In the genomic region with DNA sequence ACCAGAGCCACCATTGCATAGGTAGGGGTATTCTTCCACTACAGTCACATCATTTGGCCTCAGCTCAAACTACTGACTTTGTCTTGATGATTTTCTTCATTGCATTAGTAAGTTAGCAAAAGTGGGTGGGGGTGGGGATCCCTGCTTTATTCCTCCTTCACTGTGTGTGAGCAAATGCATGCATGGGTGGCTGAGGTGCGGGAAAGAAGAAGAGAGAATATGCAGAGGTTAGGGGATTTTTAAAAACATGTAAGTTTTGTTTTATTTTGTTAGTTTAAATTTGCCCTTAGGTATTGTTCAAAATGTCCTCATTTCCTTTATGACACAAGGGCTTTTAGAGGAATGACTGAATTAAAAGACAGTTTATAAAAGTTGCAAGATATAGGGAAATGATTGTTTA, we compare ENCODE assay signal across 14 cellular contexts.
A peak's percentile ranks its signal among the peaks of the same experiment; 100 is the strongest.
DNase-seq lines count a peak whose midpoint lies in the region; ATAC-seq, FAIRE-seq and TF ChIP-seq lines count a peak whose summit lies in the region.
"Had no signal": no experiment of that assay in that cellular context is flagged by ENCODE, and none has a peak within 500 bp of the region (broad histone marks: within the 10 kb centered on the region; RNA-seq: fewer than 3 reads in every experiment).

No MANE protein-coding gene starts in this region.

- H2BK12ac ChIP-seq in neuronal stem cell (ENCODE audit: low read length), result no peak overlapping the region

- no peak overlapping the region for H3K4me2 ChIP-seq in neuronal stem cell (ENCODE audit: insufficient read depth, low read length, poor library complexity, severe bottlenecking)

- H3K27me3 Mint-ChIP-seq in natural killer cell treated with Interleukin-12 subunit alpha and Interleukin-12 subunit beta and Interleukin-15 and Interleukin-18, amount 100 ng/mL, for 72 hours, result no peaks in the 10 kb centered on the region
- H3K27me3 Mint-ChIP-seq: stimulated activated naive CD8-positive, alpha-beta T cell treated with anti-CD3 and anti-CD28 coated beads, Interleukin-15, Interleukin-2, amounts not matched to agents 100 ng/mL and 50 ng/mL, for 24 hours had no signal

- FAIRE-seq in kidney (lab: Jason Lieb, UNC), result no peak
- FAIRE-seq: HepG2 had no signal

- no peaks in the 10 kb centered on the region for H3K9me3 ChIP-seq in neuronal stem cell (replicated peaks in 1 of 2; ENCODE audit: control insufficient read depth in 2 of 2, insufficient read depth in 1 of 2, low read depth in 1 of 2, low read length in 2 of 2)
- H3K9me3 ChIP-seq in kidney (ENCODE audit: control insufficient read depth in 1 of 2, low read length in 2 of 2), result no peaks in the 10 kb centered on the region

- H3K4me3 Mint-ChIP-seq in natural killer cell treated with Interleukin-12 subunit alpha and Interleukin-12 subunit beta and Interleukin-15 and Interleukin-18, amount 100 ng/mL, for 72 hours, result no peak overlapping the region
- H3K4me3 Mint-ChIP-seq: stimulated activated naive CD8-positive, alpha-beta T cell treated with anti-CD3 and anti-CD28 coated beads, Interleukin-15, Interleukin-2, amounts not matched to agents 100 ng/mL and 50 ng/mL, for 24 hours had no signal

- no peak overlapping the region for H2BK120ac ChIP-seq in neuronal stem cell (ENCODE audit: low read depth, low read length)

- no peaks in the 10 kb centered on the region for H3K79me1 ChIP-seq in neuronal stem cell (ENCODE audit: low read depth, low read length)

- H3K14ac ChIP-seq in neuronal stem cell (ENCODE audit: low read length), result no peak overlapping the region

- H4K91ac ChIP-seq in neuronal stem cell (ENCODE audit: low read depth, low read length, poor library complexity), result no peak overlapping the region

- H3K27me3 ChIP-seq in neuronal stem cell (ENCODE audit: control insufficient read depth in 3 of 3, insufficient read depth in 3 of 3, low read depth in 1 of 3, low read length in 3 of 3), result no peaks in the 10 kb centered on the region

- H3K4me1 ChIP-seq in neuronal stem cell (ENCODE audit: control insufficient read depth in 2 of 2, insufficient read depth in 1 of 2, low read depth in 1 of 2, low read length in 2 of 2) (peaks cover 4 to 7% of the 10 kb centered on the region in 2 donors), kidney (ENCODE audit: control insufficient read depth in 1 of 2, insufficient read depth in 1 of 2, low read depth in 1 of 2, low read length in 2 of 2) (no peaks in the 10 kb centered on the region)

- no peak overlapping the region for H2BK15ac ChIP-seq in neuronal stem cell (ENCODE audit: low read length)

- H3K4me3 ChIP-seq in neuronal stem cell (ENCODE audit: low read length in 2 of 2) (no peak overlapping the region), kidney (ENCODE audit: low read length in 2 of 2) (no peak overlapping the region)

- H3K27ac ChIP-seq in neuronal stem cell (replicated peaks; ENCODE audit: low read length) (no peak overlapping the region), kidney (ENCODE audit: low read depth in 2 of 2, low read length in 2 of 2) (no peak overlapping the region)

- H3K23ac ChIP-seq in neuronal stem cell (ENCODE audit: low read depth, low read length, poor library complexity), result no peak overlapping the region

- ATAC-seq in GM19328 (IDR thresholded peaks at IDR 0.05; ENCODE audit: unreplicated experiment) (peak; percentile 28), HG02623 (IDR thresholded peaks at IDR 0.05; ENCODE audit: unreplicated experiment) (peak; percentile 27), HG03354 (IDR thresholded peaks at IDR 0.05; ENCODE audit: poor library complexity, severe bottlenecking, unreplicated experiment) (peak; percentile 27)
- no peak for ATAC-seq in natural killer cell treated with Interleukin-12 subunit alpha and Interleukin-12 subunit beta and Interleukin-15 and Interleukin-18, amount 100 ng/mL, for 72 hours
- ATAC-seq: HepG2 had no signal

- WGBS in neuronal stem cell (ENCODE audit: extremely low coverage in 2 of 2, insufficient read length in 2 of 2, insufficient replicate concordance in 1 of 2), 2 donors, result no CpG with 5 or more reads among the region's 1 CpG

- H3K36me3 ChIP-seq in neuronal stem cell (replicated peaks in 1 of 2; ENCODE audit: control insufficient read depth in 2 of 2, insufficient read depth in 2 of 2, low read length in 2 of 2) (no peaks in the 10 kb centered on the region), kidney (ENCODE audit: control insufficient read depth in 1 of 2, insufficient read depth in 2 of 2, low read length in 2 of 2) (no peaks in the 10 kb centered on the region)

- TF ChIP-seq CTCF in GM13976 (IDR thresholded peaks at IDR 0.05; ENCODE audit: borderline replicate concordance, control extremely low read depth, extremely low read depth, insufficient read depth, missing control alignments) (no peak), kidney (IDR thresholded peaks at IDR 0.05; ENCODE audit: borderline replicate concordance, extremely low read depth, insufficient read depth) (no peak)

- no peak overlapping the region for H3K9ac ChIP-seq in neuronal stem cell (ENCODE audit: low read depth, low read length, poor library complexity)
- H3K9ac ChIP-seq in kidney (ENCODE audit: low read length in 2 of 2), result no peak overlapping the region

- H2AK5ac ChIP-seq in neuronal stem cell (ENCODE audit: low read depth, low read length), result no peak overlapping the region

- in situ Hi-C loops in GM13976 (cut with MboI; ENCODE audit: low sequenced_read_pairs, unreplicated experiment), result no loop called here

- no peaks in the 10 kb centered on the region for H3K4me1 Mint-ChIP-seq in natural killer cell treated with Interleukin-12 subunit alpha and Interleukin-12 subunit beta and Interleukin-15 and Interleukin-18, amount 100 ng/mL, for 72 hours (ENCODE audit: low read depth in 2 of 2)

- DNase-seq in neuronal stem cell (ENCODE audit: low spot score) (no peak), GM13976 (ENCODE audit: low spot score) (no peak), NCI-H2171 (lab: John Stamatoyannopoulos, UW) (no peak), kidney (no peak)
- no peak for DNase-seq in natural killer cell treated with Interleukin-12 subunit alpha and Interleukin-12 subunit beta and Interleukin-15 and Interleukin-18, amount 100 ng/mL, for 72 hours (ENCODE audit: low spot score)
- DNase-seq: activated CD4-positive, CD25-positive, alpha-beta regulatory T cell treated with anti-CD3 and anti-CD28 coated beads, Interleukin-2, amount 50 U/mL, for 72 hours; activated gamma-delta T cell treated with Interleukin-2 at 50 U/mL for 16 hours; DMS 273 treated with DMSO at 0.1 percent for 48 hours; Right ventricle myocardium superior had no signal

- H3K9me3 Mint-ChIP-seq in natural killer cell treated with Interleukin-12 subunit alpha and Interleukin-12 subunit beta and Interleukin-15 and Interleukin-18, amount 100 ng/mL, for 72 hours, result peaks cover 12% of the 10 kb centered on the region

- intact Hi-C loops in kidney (cut with DNase I), result no loop called here

- H4K8ac ChIP-seq in neuronal stem cell (ENCODE audit: low read depth, low read length), result no peak overlapping the region

- no peak overlapping the region for H2BK5ac ChIP-seq in neuronal stem cell (ENCODE audit: low read length)

- no peak overlapping the region for H3K18ac ChIP-seq in neuronal stem cell (ENCODE audit: low read length)

- H3K36me3 Mint-ChIP-seq in natural killer cell treated with Interleukin-12 subunit alpha and Interleukin-12 subunit beta and Interleukin-15 and Interleukin-18, amount 100 ng/mL, for 72 hours, result no peaks in the 10 kb centered on the region

- no peak overlapping the region for H3K27ac Mint-ChIP-seq in natural killer cell treated with Interleukin-12 subunit alpha and Interleukin-12 subunit beta and Interleukin-15 and Interleukin-18, amount 100 ng/mL, for 72 hours
- H3K27ac Mint-ChIP-seq: stimulated activated naive CD8-positive, alpha-beta T cell treated with anti-CD3 and anti-CD28 coated beads, Interleukin-15, Interleukin-2, amounts not matched to agents 100 ng/mL and 50 ng/mL, for 24 hours had no signal

- H2AFZ ChIP-seq in neuronal stem cell (ENCODE audit: low read length), result peak overlapping the region; percentile 40

- no peak overlapping the region for H3K4ac ChIP-seq in neuronal stem cell (ENCODE audit: low read length)

Comparison
In these comparisons a context has a peak if more than half of its experiments do, and no peak if none do; other contexts are left out.
1. ATAC-seq: peak in GM19328 (single experiment), HG02623 (single experiment) and HG03354 (single experiment); none in natural killer cell treated with Interleukin-12 subunit alpha and Interleukin-12 subunit beta and Interleukin-15 and Interleukin-18, amount 100 ng/mL, for 72 hours (0 of 2).